Comparison of ENCODE assay signal across 26 cellular contexts in genomic region chr13:72253754-72254153, GRCh38.
"Had no signal": no experiment of that assay in that cellular context is flagged by ENCODE, and none has a peak within 500 bp of the region (broad histone marks: within the 10 kb centered on the region; RNA-seq: fewer than 3 reads in every experiment).

No MANE protein-coding gene starts in this region.

- H3K4me1 ChIP-seq: left lung, lower lobe of right lung, neural progenitor cell, psoas muscle, right atrium auricular region, right lobe of liver, tibial nerve, uterus had no signal

- ATAC-seq: left colon; left lung; lower lobe of right lung; naive thymus-derived CD8-positive, alpha-beta T cell; psoas muscle; right lobe of liver; stimulated activated memory B cell treated with anti-CD40 and anti-IgM and Interleukin-4, amounts not matched to agents 10 μg/mL and 1 μg/mL and 100 μg/mL, for 72 hours; stimulated activated naive CD8-positive, alpha-beta T cell treated with anti-CD3 and anti-CD28 coated beads, Interleukin-15, amount 100 ng/mL, for 72 hours had no signal

- H2AFZ ChIP-seq: neural progenitor cell, parathyroid adenoma had no signal

- H3K4me2 ChIP-seq: neural progenitor cell, smooth muscle cell had no signal

- H3K9me3 ChIP-seq: left lung, lower lobe of right lung, neutrophil, psoas muscle, right atrium auricular region, right lobe of liver, tibial nerve, uterus had no signal

- H3K9ac ChIP-seq: neural progenitor cell, parathyroid adenoma had no signal

- H3K36me3 ChIP-seq: left lung, lower lobe of right lung, neural progenitor cell, neutrophil, right atrium auricular region, right lobe of liver, tibial nerve, uterus had no signal

- DNase-seq: kidney glomerular epithelial cell; left colon; left lung; lower lobe of right lung; mammary epithelial cell; mesenchymal stem cell; naive thymus-derived CD8-positive, alpha-beta T cell; nephron progenitor cell; occipital lobe; psoas muscle; right lobe of liver; stimulated activated CD4-positive, alpha-beta T cell treated with anti-CD3 and anti-CD28 coated beads, Interleukin-1b, Interleukin-23, amount 100 ng/mL, for 48 hours; stimulated activated CD4-positive, alpha-beta T cell treated with anti-CD3 and anti-CD28 coated beads, Interleukin-2, amount 100 ng/mL, for 48 hours; stimulated activated CD4-positive, alpha-beta T cell treated with anti-CD3 and anti-CD28 coated beads, Interleukin-4, amount 100 ng/mL, for 4 hours; stimulated activated CD8-positive, alpha-beta memory T cell treated with anti-CD3 and anti-CD28 coated beads, Interleukin-4, amount 100 ng/mL, for 48 hours; stimulated activated naive CD4-positive, alpha-beta T cell treated with Interleukin-2 at 50 U/mL for 16 hours; stimulated activated naive CD8-positive, alpha-beta T cell treated with anti-CD3 and anti-CD28 coated beads, Interleukin-15, amount 100 ng/mL, for 72 hours; substantia nigra; uterus had no signal

- H3K4me3 ChIP-seq: left lung, lower lobe of right lung, neural progenitor cell, psoas muscle, right atrium auricular region, right lobe of liver, smooth muscle cell, tibial nerve, uterus had no signal

- H3K27me3 ChIP-seq: left lung, neural progenitor cell, neutrophil, right atrium auricular region, right lobe of liver, tibial nerve, uterus had no signal

- H3K27ac ChIP-seq: left lung, lower lobe of right lung, neural progenitor cell, neutrophil, parathyroid adenoma, psoas muscle, right atrium auricular region, right lobe of liver, tibial nerve, uterus had no signal

- H3K79me2 ChIP-seq: parathyroid adenoma had no signal
